Comparison of ENCODE assay signal across 8 cellular contexts in the genomic region with DNA sequence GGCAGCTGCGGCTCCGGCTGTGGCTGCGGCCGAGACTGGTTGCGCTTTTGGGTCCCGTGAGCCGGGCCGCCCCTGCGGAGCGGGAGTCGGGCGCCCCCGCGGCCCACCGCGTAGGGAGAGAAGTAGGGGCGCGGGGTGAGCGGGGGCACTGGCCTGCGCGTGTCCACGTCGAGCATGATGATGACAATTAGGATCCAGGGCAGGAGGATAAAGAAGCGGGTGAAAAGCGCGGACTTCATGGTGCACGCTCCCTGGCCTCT. TPM values are rescaled to one million over a fixed set of nuclear protein-coding genes. Genes with fewer than 3 reads are reported as not detected.
DNase-seq lines count a peak whose midpoint lies in the region; ATAC-seq and TF ChIP-seq lines count a peak whose summit lies in the region.

No MANE protein-coding gene starts in this region.

- peak overlapping the region; percentile 80 for H3K4me3 Mint-ChIP-seq in progenitor cell of endocrine pancreas (ENCODE audit: low read depth)

- H3K9me3 Mint-ChIP-seq in progenitor cell of endocrine pancreas (ENCODE audit: low read depth): no peaks in the 10 kb centered on the region

- H3K36me3 Mint-ChIP-seq in progenitor cell of endocrine pancreas (ENCODE audit: insufficient read depth): no peaks in the 10 kb centered on the region

- H3K27me3 Mint-ChIP-seq in progenitor cell of endocrine pancreas: peaks cover 77% of the 10 kb centered on the region

- DNase-seq in LNCaP clone FGC (ENCODE audit: low read depth) (no peak), epithelial cell of proximal tubule (ENCODE audit: low read depth) (no peak), progenitor cell of endocrine pancreas (ENCODE audit: low spot score, unreplicated experiment) (no peak), left colon (no peak), GM10266 (ENCODE audit: extremely low spot score) (no peak)
- DNase-seq in activated CD4-positive, CD25-positive, alpha-beta regulatory T cell (lab: John Stamatoyannopoulos, UW): no peak

- intact Hi-C loops in left colon (cut with DNase I, micrococcal nuclease): no loop called here

- H3K4me1 Mint-ChIP-seq in progenitor cell of endocrine pancreas (ENCODE audit: low read depth): peaks cover 7% of the 10 kb centered on the region

- TF ChIP-seq CTCF in LNCaP clone FGC (IDR thresholded peaks at IDR 0.05; ENCODE audit: control insufficient read depth, extremely low read depth, insufficient read depth) (no peak), epithelial cell of proximal tubule (conservative IDR thresholded peaks at IDR 0.05; ENCODE audit: low read depth, low read length) (peak; percentile 2), progenitor cell of endocrine pancreas (IDR thresholded peaks at IDR 0.05; ENCODE audit: unreplicated experiment) (peak; percentile 28), GM10266 (IDR thresholded peaks at IDR 0.05; ENCODE audit: control insufficient read depth, insufficient read depth, low read depth, missing control alignments) (no peak)

- no peak overlapping the region for H3K27ac Mint-ChIP-seq in progenitor cell of endocrine pancreas

- ATAC-seq in GM18499 (IDR thresholded peaks at IDR 0.05; ENCODE audit: insufficient read depth, unreplicated experiment) (peak; percentile 23), GM21529 (IDR thresholded peaks at IDR 0.05; ENCODE audit: unreplicated experiment) (no peak), left colon (no peak)

- H3K4me3 ChIP-seq in LNCaP clone FGC (ENCODE audit: low read depth, low read length) (peak overlapping the region; percentile 46), epithelial cell of proximal tubule (ENCODE audit: low read depth, low read length) (peak overlapping the region; percentile 47)

RNA-seq across cellular contexts. Expression of gene B3GAT2, which starts 0.7 kb away (rescaled TPM):
- total RNA-seq in epithelial cell of proximal tubule (under 0.01 TPM in 1 of 2 replicates, not detected in the other), progenitor cell of endocrine pancreas (1.1 and 1.8 TPM in 2 replicates), left colon (not detected)

Comparison
In these comparisons a context has a peak if more than half of its experiments do, and no peak if none do; other contexts are left out.
1. CTCF ChIP-seq: peak in epithelial cell of proximal tubule (single experiment) and progenitor cell of endocrine pancreas (single experiment); none in LNCaP clone FGC (single experiment) and GM10266 (single experiment).